17 cellular contexts compared by ENCODE assay signal in genomic region chr12:105085537-105085936, GRCh38. TPM values are rescaled to one million over a fixed set of nuclear protein-coding genes. Genes with fewer than 3 reads are reported as not detected.
A peak's percentile ranks its signal among the peaks of the same experiment; 100 is the strongest.
DNase-seq lines count a peak whose midpoint lies in the region; ATAC-seq and TF ChIP-seq lines count a peak whose summit lies in the region.
"Had no signal": no experiment of that assay in that cellular context is flagged by ENCODE, and none has a peak within 500 bp of the region (broad histone marks: within the 10 kb centered on the region; RNA-seq: fewer than 3 reads in every experiment).

No MANE protein-coding gene starts in this region.

- H3K9me3 ChIP-seq in HAP-1: no peaks in the 10 kb centered on the region
- H3K9me3 ChIP-seq: body of pancreas, gastrocnemius medialis, pancreas, suprapubic skin had no signal

- H3K27me3 Mint-ChIP-seq in activated T-cell treated with anti-CD3 and anti-CD28 coated beads, Interleukin-2, amount 50 U/mL, for 4 hours (ENCODE audit: low read depth): peaks cover 28% of the 10 kb centered on the region
- H3K27me3 Mint-ChIP-seq in progenitor cell of endocrine pancreas: peaks cover 40% of the 10 kb centered on the region

- in situ Hi-C loops in HAP-1 (cut with MboI; ENCODE audit: low sequenced_read_pairs): no loop called here

- peak overlapping the region; percentile 2 for H3K4me3 Mint-ChIP-seq in activated T-cell treated with anti-CD3 and anti-CD28 coated beads, Interleukin-2, amount 50 U/mL, for 4 hours
- peak overlapping the region; percentile 2 for H3K4me3 Mint-ChIP-seq in progenitor cell of endocrine pancreas (ENCODE audit: low read depth)

- peaks cover 7% of the 10 kb centered on the region for H3K4me1 Mint-ChIP-seq in activated T-cell treated with anti-CD3 and anti-CD28 coated beads, Interleukin-2, amount 50 U/mL, for 4 hours (ENCODE audit: low read depth)
- peaks cover 6% of the 10 kb centered on the region for H3K4me1 Mint-ChIP-seq in progenitor cell of endocrine pancreas (ENCODE audit: low read depth)

- H3K9me3 Mint-ChIP-seq in activated T-cell treated with anti-CD3 and anti-CD28 coated beads, Interleukin-2, amount 50 U/mL, for 4 hours: peaks cover 5% of the 10 kb centered on the region
- H3K9me3 Mint-ChIP-seq in progenitor cell of endocrine pancreas (ENCODE audit: low read depth): peaks cover 5% of the 10 kb centered on the region

- H3K27me3 ChIP-seq in HAP-1 (ENCODE audit: low read depth): no peaks in the 10 kb centered on the region
- H3K27me3 ChIP-seq: body of pancreas, gastrocnemius medialis, pancreas, suprapubic skin had no signal

- DNase-seq in activated T-cell treated with anti-CD3 and anti-CD28 coated beads, Interleukin-2, amount 50 U/mL, for 4 hours: no peak
- no peak for DNase-seq in activated T-cell treated with anti-CD3 and anti-CD28 coated beads, Interleukin-2, amount 50 U/mL, for 48 hours
- peak; percentile 44 for DNase-seq in NCI-H69 (lab: John Stamatoyannopoulos, UW)
- no peak for DNase-seq in choroid plexus epithelial cell (ENCODE audit: low read depth)
- DNase-seq in progenitor cell of endocrine pancreas (ENCODE audit: low spot score, unreplicated experiment): no peak
- no peak for DNase-seq in LoVo (ENCODE audit: low spot score)
- DNase-seq in HAP-1 (ENCODE audit: low spot score in 2 of 2): no peak
- DNase-seq in HUDEP-2 (lab: John Stamatoyannopoulos, UW; ENCODE audit: unreplicated experiment in 76 of 76): no peak
- DNase-seq: body of pancreas, dermis blood vessel endothelial cell, gastrocnemius medialis, IMR-90, NCI-H2029, NCI-H774 had no signal

- H3K36me3 Mint-ChIP-seq in activated T-cell treated with anti-CD3 and anti-CD28 coated beads, Interleukin-2, amount 50 U/mL, for 4 hours (ENCODE audit: insufficient read depth): no peaks in the 10 kb centered on the region
- H3K36me3 Mint-ChIP-seq in progenitor cell of endocrine pancreas (ENCODE audit: insufficient read depth): no peaks in the 10 kb centered on the region

- peaks cover 3% of the 10 kb centered on the region; the same call in 1 of the 2 replicates for H3K4me1 ChIP-seq in HAP-1

- H3K4me3 ChIP-seq in choroid plexus epithelial cell (ENCODE audit: low read depth, low read length) (no peak overlapping the region), HAP-1 (no peak overlapping the region)
- H3K4me3 ChIP-seq: body of pancreas, SK-N-MC, suprapubic skin had no signal

- ATAC-seq in activated T-cell treated with anti-CD3 and anti-CD28 coated beads, Interleukin-2, amount 50 U/mL, for 4 hours: no peak
- ATAC-seq: body of pancreas, gastrocnemius medialis, pancreas had no signal

- H3K36me3 ChIP-seq in HAP-1 (replicated peaks): no peaks in the 10 kb centered on the region
- H3K36me3 ChIP-seq: gastrocnemius medialis, pancreas, suprapubic skin had no signal

- TF ChIP-seq CTCF in choroid plexus epithelial cell (conservative IDR thresholded peaks at IDR 0.05; ENCODE audit: low read depth, low read length) (peak; percentile 12), progenitor cell of endocrine pancreas (IDR thresholded peaks at IDR 0.05; ENCODE audit: unreplicated experiment) (no peak)

- H3K27ac Mint-ChIP-seq in progenitor cell of endocrine pancreas: no peak overlapping the region

RNA-seq across cellular contexts. Expression of gene ALDH1L2, which starts 1.3 kb away (rescaled TPM):
- under 1 TPM; 0.29 to 0.81 (median 0.35) TPM for total RNA-seq in activated T-cell treated with anti-CD3 and anti-CD28 coated beads, Interleukin-2, amount 50 U/mL, for 4 hours
- total RNA-seq in progenitor cell of endocrine pancreas: 0.69 and 1.5 TPM in 2 replicates

RNA-seq across cellular contexts. Expression of gene WASHC4, which starts 22.0 kb away (rescaled TPM):
- total RNA-seq in activated T-cell treated with anti-CD3 and anti-CD28 coated beads, Interleukin-2, amount 50 U/mL, for 4 hours: 10 to 100 TPM; 21.2 to 25.7 (median 22.7) TPM
- 50.1 and 52.7 TPM in 2 replicates for total RNA-seq in progenitor cell of endocrine pancreas
